In the genomic region with DNA sequence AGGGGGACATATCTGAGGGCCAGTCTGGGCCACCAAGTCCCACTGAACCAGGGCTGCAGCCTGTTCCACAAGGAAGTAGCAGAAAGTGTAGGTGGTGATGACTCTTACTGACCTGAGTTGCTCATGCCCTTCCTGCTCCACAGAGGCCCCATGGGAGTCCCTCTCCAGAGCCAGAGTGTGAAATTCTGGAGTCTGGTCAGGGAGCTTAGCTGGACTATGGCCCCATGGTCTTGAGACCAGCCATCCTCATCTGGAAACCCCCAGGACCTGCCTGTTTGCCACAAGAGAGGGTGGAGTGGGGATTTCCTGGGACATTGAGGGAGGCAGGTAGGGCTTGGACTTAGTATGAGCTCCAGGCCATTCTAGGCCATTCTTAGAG, we compare ENCODE assay signal across 9 cellular contexts. TPM values are rescaled to one million over a fixed set of nuclear protein-coding genes. Genes with fewer than 3 reads are reported as not detected.
A peak's percentile ranks its signal among the peaks of the same experiment; 100 is the strongest.
DNase-seq lines count a peak whose midpoint lies in the region; ATAC-seq and TF ChIP-seq lines count a peak whose summit lies in the region.
"Had no signal": no experiment of that assay in that cellular context is flagged by ENCODE, and none has a peak within 500 bp of the region (broad histone marks: within the 10 kb centered on the region; RNA-seq: fewer than 3 reads in every experiment).

No MANE protein-coding gene starts in this region.

- H3K27ac ChIP-seq in endodermal cell (ENCODE audit: low read depth, low read length): no peak overlapping the region

- peak; percentile 11 for ATAC-seq in GM18498 (IDR thresholded peaks at IDR 0.05; ENCODE audit: unreplicated experiment)

- DNase-seq in endodermal cell (no peak), renal cortical epithelial cell (ENCODE audit: low read depth) (peak; percentile 74), NCI-H226 (no peak), NOMO-1 treated with DMSO at 0.1 percent for 48 hours (lab: John Stamatoyannopoulos, UW; ENCODE audit: unreplicated experiment) (no peak), DMS 273 (lab: John Stamatoyannopoulos, UW; ENCODE audit: unreplicated experiment) (no peak), NCI-H2227 treated with DMSO at 0.1 percent for 48 hours (lab: John Stamatoyannopoulos, UW) (no peak)
- DNase-seq: dorsolateral prefrontal cortex had no signal

- H3K27me3 Mint-ChIP-seq in IgD-negative memory B cell (peaks cover 2% of the 10 kb centered on the region), endodermal cell (ENCODE audit: insufficient read depth) (no peaks in the 10 kb centered on the region)

- no peak overlapping the region for H3K9ac ChIP-seq in endodermal cell (ENCODE audit: extremely low read depth, low read length, poor library complexity, severe bottlenecking)

- H3K27ac Mint-ChIP-seq in IgD-negative memory B cell (peak overlapping the region; percentile 19 to 89 (median 33)), endodermal cell (peak overlapping the region; percentile 92)

- H3K36me3 ChIP-seq in endodermal cell (ENCODE audit: control insufficient read depth, insufficient read depth, low read length): peaks cover 7% of the 10 kb centered on the region

- peaks cover 5% of the 10 kb centered on the region for H3K4me1 ChIP-seq in endodermal cell (ENCODE audit: control insufficient read depth, insufficient read depth, low read length)

- H3K4me3 Mint-ChIP-seq in IgD-negative memory B cell (peak overlapping the region in 2 of 4 donors; percentile 65 to 86), endodermal cell (peak overlapping the region; percentile 93)

- H3K4me1 Mint-ChIP-seq in IgD-negative memory B cell (peaks cover 18 to 31% (median 18%) of the 10 kb centered on the region in 3 donors), endodermal cell (peaks cover 31% of the 10 kb centered on the region)

- H3K36me3 Mint-ChIP-seq in IgD-negative memory B cell (peaks cover 1% of the 10 kb centered on the region), endodermal cell (ENCODE audit: low read depth) (peaks cover 42% of the 10 kb centered on the region)

- H3K4me3 ChIP-seq in endodermal cell (ENCODE audit: low read length): peak overlapping the region; percentile 80
- H3K4me3 ChIP-seq: dorsolateral prefrontal cortex had no signal

- H3K9me3 ChIP-seq in endodermal cell (ENCODE audit: control insufficient read depth, low read length): no peaks in the 10 kb centered on the region

- TF ChIP-seq CTCF in endodermal cell (conservative IDR thresholded peaks at IDR 0.05): no peak

- H3K27me3 ChIP-seq in endodermal cell (ENCODE audit: control insufficient read depth, insufficient read depth, low read length, poor library complexity, severe bottlenecking): peaks cover 31% of the 10 kb centered on the region

- H3K9me3 Mint-ChIP-seq in IgD-negative memory B cell: no peaks in the 10 kb centered on the region
- H3K9me3 Mint-ChIP-seq in endodermal cell: no peaks in the 10 kb centered on the region

RNA-seq across cellular contexts. Expression of gene SPINT1, which starts 3.0 kb away (rescaled TPM):
- 12.6 TPM for polyA plus RNA-seq in IgD-negative memory B cell
- total RNA-seq in endodermal cell (100 to 1,000 TPM; 129 to 141 TPM), renal cortical epithelial cell (144 and 235 TPM in 2 replicates)
- polyA plus RNA-seq in endodermal cell (2013, experiment 1 of 2): 20.7 TPM
- polyA plus RNA-seq in endodermal cell (2013, experiment 2 of 2): 13.5 TPM

RNA-seq across cellular contexts. Expression of gene PPP1R14D, which starts 18.3 kb away (rescaled TPM):
- 0.56 TPM for polyA plus RNA-seq in IgD-negative memory B cell
- total RNA-seq in endodermal cell (not detected), renal cortical epithelial cell (not detected in 2 replicates)
- polyA plus RNA-seq in endodermal cell (2013, experiment 1 of 2): not detected
- polyA plus RNA-seq in endodermal cell (2013, experiment 2 of 2): not detected
- total RNA-seq: dorsolateral prefrontal cortex had no signal

RNA-seq across cellular contexts. Expression of gene RHOV, which starts 27.2 kb away (rescaled TPM):
- polyA plus RNA-seq in IgD-negative memory B cell: not detected
- total RNA-seq in endodermal cell: 1 to 10 TPM; 1.8 to 2.8 TPM
- polyA plus RNA-seq in endodermal cell (2013, experiment 1 of 2): 0.39 TPM
- polyA plus RNA-seq in endodermal cell (2013, experiment 2 of 2): 0.50 TPM
- 0.45 and 1.6 TPM in 2 replicates for total RNA-seq in renal cortical epithelial cell

RNA-seq across cellular contexts. Expression of gene DNAJC17, which starts 39.6 kb away (rescaled TPM):
- polyA plus RNA-seq in IgD-negative memory B cell: 34.0 TPM
- total RNA-seq in endodermal cell: 10 to 100 TPM; 34.0 to 41.0 TPM
- 49.7 TPM for polyA plus RNA-seq in endodermal cell (2013, experiment 1 of 2)
- 41.3 TPM for polyA plus RNA-seq in endodermal cell (2013, experiment 2 of 2)
- 16.2 and 24.7 TPM in 2 replicates for total RNA-seq in renal cortical epithelial cell

RNA-seq across cellular contexts. Expression of gene ZFYVE19, which starts 39.9 kb away (rescaled TPM):
- 16.0 TPM for polyA plus RNA-seq in IgD-negative memory B cell
- total RNA-seq in endodermal cell (10 to 100 TPM; 15.6 to 15.9 TPM), renal cortical epithelial cell (24.5 and 30.6 TPM in 2 replicates)
- polyA plus RNA-seq in endodermal cell (2013, experiment 1 of 2): 15.9 TPM
- 15.6 TPM for polyA plus RNA-seq in endodermal cell (2013, experiment 2 of 2)
